8 cellular contexts compared by ENCODE assay signal in the genomic region with DNA sequence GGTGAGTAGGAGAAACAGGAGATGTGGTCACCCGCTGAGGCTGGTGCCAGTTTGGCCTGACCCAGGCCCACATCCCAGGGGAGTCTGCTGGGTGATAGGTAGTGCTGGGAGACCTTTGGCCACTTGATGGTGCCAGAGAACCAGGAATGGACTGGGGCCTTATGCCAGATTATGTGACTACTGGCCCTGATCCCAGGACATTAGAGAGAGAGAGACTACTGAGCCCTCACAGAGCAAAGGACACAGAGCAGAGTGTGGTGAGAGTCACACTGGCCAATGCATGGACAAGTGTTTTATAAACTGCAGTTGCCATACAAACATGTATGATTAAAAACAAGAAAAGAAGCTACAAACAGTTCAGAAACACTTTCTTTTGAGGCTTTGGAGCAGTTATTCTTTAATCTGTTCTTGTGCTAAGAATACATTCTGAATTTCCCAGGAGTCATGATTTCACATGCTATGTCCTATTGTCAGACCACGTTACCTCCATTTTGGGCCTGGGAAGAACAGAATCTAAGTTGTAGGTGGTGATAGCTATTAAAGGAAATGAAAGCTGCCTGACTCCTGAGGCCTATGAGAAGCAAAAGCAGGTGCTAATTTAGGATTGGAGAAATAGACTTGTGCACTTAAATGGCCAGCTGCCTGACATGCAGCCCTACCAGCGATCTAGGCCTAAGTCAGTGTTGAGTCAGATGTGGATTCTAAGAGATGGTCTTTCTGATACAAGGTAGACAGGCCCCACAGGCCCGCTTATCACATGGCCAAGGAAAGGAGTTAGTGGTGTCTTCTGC. TPM values are rescaled to one million over a fixed set of nuclear protein-coding genes. Genes with fewer than 3 reads are reported as not detected.
DNase-seq lines count a peak whose midpoint lies in the region; ATAC-seq, FAIRE-seq and TF ChIP-seq lines count a peak whose summit lies in the region.

No MANE protein-coding gene starts in this region.

- H3K9me2 ChIP-seq in SK-N-SH, result no peaks in the 10 kb centered on the region

- peak; percentile 60 to 63 for ATAC-seq in activated CD4-positive, CD25-positive, alpha-beta regulatory T cell treated with anti-CD3 and anti-CD28 coated beads, Interleukin-2, amount 50 U/mL, for 24 hours

- POLR2A ChIA-PET in HEK293 (lab: Yijun Ruan, JAX) (interaction anchor here (0.9 to 1.2 kb wide), 2 partner anchors 130 to 164 kb away, joined by 5 read pairs; a partner anchor contains a TSS), SK-N-SH (lab: Yijun Ruan, JAX) (interaction anchor here (1.0 to 1.5 kb wide), 2 partner anchors 130 to 147 kb away, joined by 4 to 5 read pairs; no protein-coding TSS in a partner anchor)

- H3K36me3 ChIP-seq in HEK293 (ENCODE audit: control insufficient read depth in 2 of 2, insufficient read depth in 1 of 2, low read length in 2 of 2) (peaks cover 0 to 11% of the 10 kb centered on the region in 2 experiments; a peak in 1 of 3 replicates), SK-N-SH (replicated peaks in 1 of 2; ENCODE audit: control insufficient read depth in 1 of 2, insufficient read depth in 2 of 2, low read length in 1 of 2) (peaks cover 0 to 4% of the 10 kb centered on the region in 2 experiments), brain microvascular endothelial cell (replicated peaks) (no peaks in the 10 kb centered on the region), small intestine (ENCODE audit: control insufficient read depth in 2 of 2, insufficient read depth in 2 of 2, low read length in 2 of 2) (peaks cover 4 to 7% of the 10 kb centered on the region in 2 donors)

- FAIRE-seq in small intestine (lab: Jason Lieb, UNC), result no peak

- no peak overlapping the region for H3K9ac ChIP-seq in SK-N-SH

- no peak overlapping the region for H3K27ac ChIP-seq in HEK293 (ENCODE audit: extremely low read depth, low read depth, low read length)
- H3K27ac ChIP-seq in SK-N-SH (ENCODE audit: low read depth in 2 of 2, low read length in 1 of 2), result peak overlapping the region in 1 of 2 experiments; percentile 32; a peak in 1 of 4 replicates
- no peak overlapping the region for H3K27ac ChIP-seq in brain microvascular endothelial cell
- no peak overlapping the region for H3K27ac ChIP-seq in small intestine (ENCODE audit: low read depth in 1 of 2, low read length in 1 of 2)

- H3K9me3 ChIP-seq in HEK293 (ENCODE audit: control insufficient read depth, insufficient read depth, low read depth, low read length) (no peaks in the 10 kb centered on the region), SK-N-SH (no peaks in the 10 kb centered on the region), small intestine (ENCODE audit: control insufficient read depth, low read depth) (no peaks in the 10 kb centered on the region)

- in situ Hi-C loops in brain microvascular endothelial cell (cut with HindIII; ENCODE audit: low pct_ligation_motif_present, low sequenced_read_pairs), result no loop called here

- H3K27me3 ChIP-seq in SK-N-SH (ENCODE audit: insufficient read depth) (no peaks in the 10 kb centered on the region), brain microvascular endothelial cell (replicated peaks) (no peaks in the 10 kb centered on the region), small intestine (ENCODE audit: control insufficient read depth in 2 of 2, insufficient read depth in 2 of 2, low read length in 2 of 2) (no peaks in the 10 kb centered on the region)

- no peak for TF ChIP-seq EP300 in SK-N-SH (IDR thresholded peaks at IDR 0.05; ENCODE audit: borderline replicate concordance in 1 of 2, low read depth in 1 of 2, low read length in 1 of 2)

- CTCF ChIA-PET in HEK293 (lab: Yijun Ruan, JAX), result interaction anchor here (0.6 to 10.1 kb wide), 51 partner anchors 8 to 1010 kb away, joined by 3 to 255 read pairs (median 5); a partner anchor contains a TSS
- CTCF ChIA-PET in SK-N-SH (lab: Yijun Ruan, JAX), result interaction anchor here (0.6 to 10.1 kb wide), 58 partner anchors 9 to 795 kb away, joined by 3 to 677 read pairs (median 5); a partner anchor contains a TSS

- H2AFZ ChIP-seq in SK-N-SH (ENCODE audit: low read depth), result no peak overlapping the region

- DNase-seq in activated CD4-positive, CD25-positive, alpha-beta regulatory T cell treated with anti-CD3 and anti-CD28 coated beads, Interleukin-2, amount 50 U/mL, for 72 hours, result no peak
- peak; percentile 16 for DNase-seq in LoVo (ENCODE audit: low spot score)
- DNase-seq in SK-N-SH, result peak; percentile 75
- DNase-seq in brain microvascular endothelial cell, result peak; percentile 56
- peak; percentile 84 for DNase-seq in iPS-NIHi11 (ENCODE audit: low spot score)
- DNase-seq in small intestine, result peak; percentile 89

- peak; percentile 99 for TF ChIP-seq RAD21 in SK-N-SH (IDR thresholded peaks at IDR 0.05; ENCODE audit: low read length)

- H3K79me2 ChIP-seq in SK-N-SH (ENCODE audit: insufficient read depth), result no peaks in the 10 kb centered on the region

- H3K4me3 ChIP-seq in HEK293 (ENCODE audit: low read depth, low read length) (no peak overlapping the region), SK-N-SH (ENCODE audit: low read depth in 2 of 2, low read length in 1 of 2) (no peak overlapping the region), brain microvascular endothelial cell (ENCODE audit: low read depth, low read length) (no peak overlapping the region), small intestine (ENCODE audit: low read depth in 1 of 2, low read length in 2 of 2) (no peak overlapping the region)

- 82% methylated on average over 4 of the region's 4 CpGs for WGBS in SK-N-SH (ENCODE audit: low lambda C conversion rate)
- WGBS in small intestine, 3 donors, result 54 to 74% (median 57%) methylated on average over 4 of the region's 4 CpGs

- H3K4me2 ChIP-seq in SK-N-SH, result no peak overlapping the region

- no peaks in the 10 kb centered on the region for H3F3A ChIP-seq in SK-N-SH (replicated peaks; ENCODE audit: insufficient read depth)

- no peaks in the 10 kb centered on the region for H4K20me1 ChIP-seq in SK-N-SH (ENCODE audit: insufficient read depth)

- TF ChIP-seq CTCF in HEK293 (tag by site-specific recombination; IDR thresholded peaks at IDR 0.05) (peak; percentile 70), SK-N-SH (IDR thresholded peaks at IDR 0.05) (peak; percentile 79), brain microvascular endothelial cell (IDR thresholded peaks at IDR 0.05; ENCODE audit: low read depth, low read length, missing control alignments) (peak; percentile 84)

- H3K4me1 ChIP-seq in HEK293 (ENCODE audit: control insufficient read depth, insufficient read depth, low read length), result no peaks in the 10 kb centered on the region
- peaks cover 0 to 2% of the 10 kb centered on the region in 2 experiments; a peak in 2 of 4 replicates for H3K4me1 ChIP-seq in SK-N-SH (ENCODE audit: control insufficient read depth in 1 of 2, insufficient read depth in 2 of 2, low read depth in 1 of 2, low read length in 1 of 2)
- H3K4me1 ChIP-seq in small intestine (ENCODE audit: control insufficient read depth in 2 of 2, insufficient read depth in 1 of 2, low read depth in 1 of 2, low read length in 1 of 2), result no peaks in the 10 kb centered on the region

TF ChIP-seq in HEK293, 187 proteins besides CTCF, POLR2A, EP300 and RAD21 (continues in another document):
- TF ChIP-seq ZNF76 (tag by site-specific recombination; IDR thresholded peaks at IDR 0.05; ENCODE audit: borderline replicate concordance, low read depth) (no peak), ZNF473 (tag by site-specific recombination; IDR thresholded peaks at IDR 0.05) (no peak)
- TF ChIP-seq, protein P1, sequence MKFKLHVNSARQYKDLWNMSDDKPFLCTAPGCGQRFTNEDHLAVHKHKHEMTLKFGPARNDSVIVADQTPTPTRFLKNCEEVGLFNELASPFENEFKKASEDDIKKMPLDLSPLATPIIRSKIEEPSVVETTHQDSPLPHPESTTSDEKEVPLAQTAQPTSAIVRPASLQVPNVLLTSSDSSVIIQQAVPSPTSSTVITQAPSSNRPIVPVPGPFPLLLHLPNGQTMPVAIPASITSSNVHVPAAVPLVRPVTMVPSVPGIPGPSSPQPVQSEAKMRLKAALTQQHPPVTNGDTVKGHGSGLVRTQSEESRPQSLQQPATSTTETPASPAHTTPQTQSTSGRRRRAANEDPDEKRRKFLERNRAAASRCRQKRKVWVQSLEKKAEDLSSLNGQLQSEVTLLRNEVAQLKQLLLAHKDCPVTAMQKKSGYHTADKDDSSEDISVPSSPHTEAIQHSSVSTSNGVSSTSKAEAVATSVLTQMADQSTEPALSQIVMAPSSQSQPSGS (tag by site-specific recombination; IDR thresholded peaks at IDR 0.05; ENCODE audit: low read depth), result no peak

TF ChIP-seq in SK-N-SH, 30 proteins besides CTCF, POLR2A, EP300 and RAD21:
- TF ChIP-seq, protein P2, sequence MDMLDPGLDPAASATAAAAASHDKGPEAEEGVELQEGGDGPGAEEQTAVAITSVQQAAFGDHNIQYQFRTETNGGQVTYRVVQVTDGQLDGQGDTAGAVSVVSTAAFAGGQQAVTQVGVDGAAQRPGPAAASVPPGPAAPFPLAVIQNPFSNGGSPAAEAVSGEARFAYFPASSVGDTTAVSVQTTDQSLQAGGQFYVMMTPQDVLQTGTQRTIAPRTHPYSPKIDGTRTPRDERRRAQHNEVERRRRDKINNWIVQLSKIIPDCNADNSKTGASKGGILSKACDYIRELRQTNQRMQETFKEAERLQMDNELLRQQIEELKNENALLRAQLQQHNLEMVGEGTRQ (IDR thresholded peaks at IDR 0.05; ENCODE audit: borderline replicate concordance, low read depth, low read length), result no peak
- TF ChIP-seq NFIC (IDR thresholded peaks at IDR 0.05; ENCODE audit: borderline replicate concordance), result peak; percentile 59
- peak; percentile 34 for TF ChIP-seq GATA2 (CRISPR knock-in tag; IDR thresholded peaks at IDR 0.05)
- 0 out of 2 replicates have a peak, but pooled peaks have one; percentile 33 for TF ChIP-seq MXI1 (IDR thresholded peaks at IDR 0.05; ENCODE audit: low read depth, low read length)
- peak; percentile 42 for TF ChIP-seq CHD2 (IDR thresholded peaks at IDR 0.05; ENCODE audit: low read length, partially characterized antibody)
- peak; percentile 25; the same call in 1 of the 2 replicates for TF ChIP-seq RCOR1 (IDR thresholded peaks at IDR 0.05; ENCODE audit: low read length)
- TF ChIP-seq GABPA (IDR thresholded peaks at IDR 0.05; ENCODE audit: low read depth), result no peak
- no peak for TF ChIP-seq FOXJ3 (CRISPR knock-in tag; IDR thresholded peaks at IDR 0.05)
- TF ChIP-seq SMC3 (IDR thresholded peaks at IDR 0.05; ENCODE audit: low read depth, low read length), result peak; percentile 92
- TF ChIP-seq NRF1 (IDR thresholded peaks at IDR 0.05; ENCODE audit: low read depth, low read length), result peak; percentile 5; the same call in 1 of the 2 replicates

RNA-seq across cellular contexts. Expression of a gene that starts 32.6 kb away (rescaled TPM):
- 0.54 and 1.6 TPM in 2 replicates for polyA plus RNA-seq in SK-N-SH (2012; rRNA removed)
- 3.8 and 5.6 TPM in 2 replicates for polyA plus RNA-seq in SK-N-SH (2012; cell fraction: cytosol; rRNA removed)
- polyA plus RNA-seq in SK-N-SH (2012; cell fraction: nucleus; rRNA removed), result 1.1 and 1.2 TPM in 2 replicates
- polyA plus RNA-seq in small intestine, result 1 to 10 TPM; 1.1 to 9.9 (median 1.4) TPM

RNA-seq across cellular contexts. Expression of a gene that starts 57.0 kb away (rescaled TPM):
- 4.9 and 5.8 TPM in 2 replicates for polyA plus RNA-seq in SK-N-SH (2012; rRNA removed)
- 5.8 and 6.2 TPM in 2 replicates for polyA plus RNA-seq in SK-N-SH (2012; cell fraction: cytosol; rRNA removed)
- 5.0 and 9.9 TPM in 2 replicates for polyA plus RNA-seq in SK-N-SH (2012; cell fraction: nucleus; rRNA removed)
- 10 to 100 TPM; 15.2 to 23.9 (median 16.8) TPM for polyA plus RNA-seq in small intestine
